1 cellular context compared by ENCODE assay signal in genomic region chr16:67943256-67943618, GRCh38.
TF ChIP-seq lines count a peak whose summit lies in the region.

No MANE protein-coding gene starts in this region.

TF ChIP-seq in GM12891, 5 proteins besides CTCF, POLR2A, EP300 and RAD21:
- TF ChIP-seq PAX5 (IDR thresholded peaks at IDR 0.05; ENCODE audit: insufficient read depth, low read length, severe bottlenecking) (no peak), TAF1 (IDR thresholded peaks at IDR 0.05; ENCODE audit: low read depth, low read length) (no peak), POU2F2 (IDR thresholded peaks at IDR 0.05; ENCODE audit: low read depth, low read length) (no peak), SPI1 (IDR thresholded peaks at IDR 0.05; ENCODE audit: low read depth, low read length) (no peak), POLR2AphosphoS5 (IDR thresholded peaks at IDR 0.05; ENCODE audit: low read depth, low read length) (no peak)
